Comparison of ENCODE assay signal across 18 cellular contexts in the genomic region with DNA sequence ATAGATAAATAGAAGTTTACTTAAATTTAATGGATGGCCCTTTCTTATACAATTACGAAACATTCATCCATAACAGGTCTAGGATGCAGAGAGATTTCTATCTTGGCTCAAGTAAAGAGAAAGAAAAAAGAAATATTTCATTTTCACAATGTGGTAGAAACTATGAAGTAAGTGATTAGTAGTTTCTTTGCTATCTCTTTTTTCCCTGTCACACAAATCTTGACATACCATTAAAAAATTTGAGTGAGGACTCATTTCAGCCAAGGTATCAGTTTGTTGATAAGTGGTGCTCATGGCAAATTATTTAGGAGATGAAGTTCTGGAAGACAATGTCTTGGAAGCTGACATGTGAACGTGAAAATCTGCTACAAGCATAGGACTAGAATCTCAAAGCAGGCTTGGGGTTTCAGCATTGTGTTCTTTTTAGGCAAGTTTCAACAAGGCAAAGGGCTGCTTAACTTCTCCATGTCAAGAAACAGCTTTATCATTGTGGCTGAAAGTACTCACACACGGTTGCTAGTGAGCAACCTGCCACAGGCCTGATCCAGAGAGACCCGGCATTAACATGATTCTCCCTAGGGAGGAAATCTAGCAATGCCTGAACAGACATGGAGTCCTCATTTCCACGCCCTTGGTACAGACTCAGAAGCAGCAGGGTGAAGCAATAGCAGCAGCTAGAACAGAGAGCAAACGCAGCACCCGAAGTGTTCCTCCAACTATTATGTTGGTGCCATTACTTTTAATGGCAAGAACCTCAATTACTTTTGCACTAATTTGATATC.
"Had no signal": no experiment of that assay in that cellular context is flagged by ENCODE, and none has a peak within 500 bp of the region (broad histone marks: within the 10 kb centered on the region; RNA-seq: fewer than 3 reads in every experiment).

No MANE protein-coding gene starts in this region.

- DNase-seq: activated CD4-positive, alpha-beta memory T cell treated with anti-CD3 and anti-CD28 coated beads, Interleukin-2, amount 10 ng/mL, durations not matched to agents 7 days and 5 days; activated CD4-positive, alpha-beta T cell treated with anti-CD3 and anti-CD28 coated beads for 4 hours; activated effector memory CD4-positive, alpha-beta T cell treated with anti-CD3 and anti-CD28 coated beads, Interleukin-2, amount 50 U/mL, for 16 hours; activated T-cell treated with anti-CD3 and anti-CD28 coated beads, Interleukin-2, amount 50 U/mL, for 4 hours; effector CD4-positive, alpha-beta T cell; foreskin fibroblast; glutamatergic neuron; left ventricle myocardium inferior; natural killer cell; posterior cingulate gyrus; stimulated activated CD4-positive, alpha-beta T cell treated with anti-CD3 and anti-CD28 coated beads, Interleukin-2, amount 100 ng/mL, for 48 hours; stimulated activated naive B cell treated with anti-CD40 and anti-IgM and Interleukin-4, amounts not matched to agents 10 μg/mL and 1 μg/mL and 100 μg/mL, for 72 hours; tibial artery had no signal

- H3K4me3 ChIP-seq: coronary artery, left ventricle myocardium inferior, tibial artery, vagina had no signal

- H3K4me1 Mint-ChIP-seq: activated CD4-positive, alpha-beta memory T cell treated with anti-CD3 and anti-CD28 coated beads, Interleukin-2, amount 10 ng/mL, durations not matched to agents 7 days and 5 days; activated naive CD4-positive, alpha-beta T cell treated with anti-CD3 and anti-CD28 coated beads, Interleukin-2, amount 50 U/mL, for 24 hours; central memory CD8-positive, alpha-beta T cell; memory B cell; natural killer cell; stimulated activated naive B cell treated with anti-CD40 and anti-IgM and Interleukin-4, amounts not matched to agents 10 μg/mL and 1 μg/mL and 100 μg/mL, for 72 hours had no signal

- H3K4me3 Mint-ChIP-seq: activated CD4-positive, alpha-beta memory T cell treated with anti-CD3 and anti-CD28 coated beads, Interleukin-2, amount 10 ng/mL, durations not matched to agents 7 days and 5 days; activated naive CD4-positive, alpha-beta T cell treated with anti-CD3 and anti-CD28 coated beads, Interleukin-2, amount 50 U/mL, for 24 hours; activated T-cell treated with anti-CD3 and anti-CD28 coated beads, Interleukin-2, amount 50 U/mL, for 4 hours; central memory CD8-positive, alpha-beta T cell; memory B cell; natural killer cell; stimulated activated naive B cell treated with anti-CD40 and anti-IgM and Interleukin-4, amounts not matched to agents 10 μg/mL and 1 μg/mL and 100 μg/mL, for 72 hours had no signal

- H3K36me3 Mint-ChIP-seq: activated naive CD4-positive, alpha-beta T cell treated with anti-CD3 and anti-CD28 coated beads, Interleukin-2, amount 50 U/mL, for 24 hours; memory B cell; natural killer cell; stimulated activated naive B cell treated with anti-CD40 and anti-IgM and Interleukin-4, amounts not matched to agents 10 μg/mL and 1 μg/mL and 100 μg/mL, for 72 hours had no signal

- H3K9me3 ChIP-seq: left ventricle myocardium inferior, tibial artery, vagina had no signal

- ATAC-seq: activated T-cell treated with anti-CD3 and anti-CD28 coated beads, Interleukin-2, amount 50 U/mL, for 4 hours; natural killer cell; stimulated activated naive B cell treated with anti-CD40 and anti-IgM and Interleukin-4, amounts not matched to agents 10 μg/mL and 1 μg/mL and 100 μg/mL, for 72 hours had no signal

- H3K36me3 ChIP-seq: left ventricle myocardium inferior, tibial artery, vagina had no signal

- H3K27me3 Mint-ChIP-seq: activated CD4-positive, alpha-beta memory T cell treated with anti-CD3 and anti-CD28 coated beads, Interleukin-2, amount 10 ng/mL, durations not matched to agents 7 days and 5 days; stimulated activated naive B cell treated with anti-CD40 and anti-IgM and Interleukin-4, amounts not matched to agents 10 μg/mL and 1 μg/mL and 100 μg/mL, for 72 hours had no signal

- H3K27me3 ChIP-seq: tibial artery, vagina had no signal

- H3K9me3 Mint-ChIP-seq: activated CD4-positive, alpha-beta memory T cell treated with anti-CD3 and anti-CD28 coated beads, Interleukin-2, amount 10 ng/mL, durations not matched to agents 7 days and 5 days; activated naive CD4-positive, alpha-beta T cell treated with anti-CD3 and anti-CD28 coated beads, Interleukin-2, amount 50 U/mL, for 24 hours; activated T-cell treated with anti-CD3 and anti-CD28 coated beads, Interleukin-2, amount 50 U/mL, for 4 hours; central memory CD8-positive, alpha-beta T cell; memory B cell; natural killer cell; stimulated activated naive B cell treated with anti-CD40 and anti-IgM and Interleukin-4, amounts not matched to agents 10 μg/mL and 1 μg/mL and 100 μg/mL, for 72 hours had no signal

- H3K27ac Mint-ChIP-seq: activated CD4-positive, alpha-beta memory T cell treated with anti-CD3 and anti-CD28 coated beads, Interleukin-2, amount 10 ng/mL, durations not matched to agents 7 days and 5 days; activated naive CD4-positive, alpha-beta T cell treated with anti-CD3 and anti-CD28 coated beads, Interleukin-2, amount 50 U/mL, for 24 hours; memory B cell; natural killer cell; stimulated activated naive B cell treated with anti-CD40 and anti-IgM and Interleukin-4, amounts not matched to agents 10 μg/mL and 1 μg/mL and 100 μg/mL, for 72 hours had no signal

- H3K27ac ChIP-seq: coronary artery, left ventricle myocardium inferior, tibial artery, vagina had no signal

- H3K4me1 ChIP-seq: left ventricle myocardium inferior, tibial artery, vagina had no signal
